In the genomic region with DNA sequence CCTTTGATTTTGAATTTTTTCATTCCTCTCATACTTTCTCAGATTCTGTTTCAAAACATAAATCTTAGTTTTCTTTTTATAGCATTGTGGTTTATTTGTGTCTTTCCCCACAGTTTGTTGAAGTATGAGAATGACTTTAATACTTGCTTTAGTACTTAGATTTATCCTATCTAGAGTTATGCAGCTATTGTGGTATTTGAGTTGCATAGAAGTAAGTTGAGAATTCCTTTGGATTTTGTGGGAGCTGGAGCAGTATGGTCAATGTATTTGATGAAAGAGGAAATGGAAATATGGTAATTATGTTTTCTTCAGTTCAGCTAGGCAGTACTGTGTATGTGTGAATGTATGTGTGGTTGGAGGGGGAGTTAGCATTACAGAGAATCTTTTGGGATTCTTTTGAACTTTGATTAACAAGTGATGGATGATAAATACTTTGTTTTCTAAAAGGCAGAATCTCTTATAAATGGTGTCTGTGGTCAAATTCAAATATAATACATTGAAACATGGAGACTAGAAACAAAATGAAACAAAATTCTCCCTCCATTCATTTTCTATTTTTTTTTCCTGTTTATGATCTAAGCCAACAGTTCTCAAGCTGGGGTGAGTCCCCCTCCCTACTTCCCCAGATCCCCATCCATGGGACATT, we compare ENCODE assay signal across 1 cellular context.
TF ChIP-seq lines count a peak whose summit lies in the region.

No MANE protein-coding gene starts in this region.

TF ChIP-seq in HepG2, 621 proteins besides CTCF, POLR2A, EP300 and RAD21 (continued from another document):
- TF ChIP-seq DMTF1 (CRISPR knock-in tag; IDR thresholded peaks at IDR 0.05) (no peak), ZNF776 (CRISPR knock-in tag; IDR thresholded peaks at IDR 0.05) (no peak), TAF1 (CRISPR knock-in tag; IDR thresholded peaks at IDR 0.05) (no peak), PAX8 (CRISPR knock-in tag; IDR thresholded peaks at IDR 0.05; ENCODE audit: borderline replicate concordance) (no peak), HNF4A (CRISPR knock-in tag; IDR thresholded peaks at IDR 0.05) (no peak), SRSF4 (IDR thresholded peaks at IDR 0.05; ENCODE audit: low read depth, low read length, poor library complexity, severe bottlenecking) (no peak), HDAC6 (IDR thresholded peaks at IDR 0.05; ENCODE audit: low read depth, low read length) (no peak), ZFP41 (CRISPR knock-in tag; IDR thresholded peaks at IDR 0.05; ENCODE audit: borderline replicate concordance) (no peak), NFYC (CRISPR knock-in tag; IDR thresholded peaks at IDR 0.05) (no peak), ZNF329 (CRISPR knock-in tag; IDR thresholded peaks at IDR 0.05; ENCODE audit: low read depth) (no peak), ZNF263 (CRISPR knock-in tag; IDR thresholded peaks at IDR 0.05) (no peak), CENPT (CRISPR knock-in tag; IDR thresholded peaks at IDR 0.05; ENCODE audit: low read depth) (no peak)
- TF ChIP-seq, protein P1, sequence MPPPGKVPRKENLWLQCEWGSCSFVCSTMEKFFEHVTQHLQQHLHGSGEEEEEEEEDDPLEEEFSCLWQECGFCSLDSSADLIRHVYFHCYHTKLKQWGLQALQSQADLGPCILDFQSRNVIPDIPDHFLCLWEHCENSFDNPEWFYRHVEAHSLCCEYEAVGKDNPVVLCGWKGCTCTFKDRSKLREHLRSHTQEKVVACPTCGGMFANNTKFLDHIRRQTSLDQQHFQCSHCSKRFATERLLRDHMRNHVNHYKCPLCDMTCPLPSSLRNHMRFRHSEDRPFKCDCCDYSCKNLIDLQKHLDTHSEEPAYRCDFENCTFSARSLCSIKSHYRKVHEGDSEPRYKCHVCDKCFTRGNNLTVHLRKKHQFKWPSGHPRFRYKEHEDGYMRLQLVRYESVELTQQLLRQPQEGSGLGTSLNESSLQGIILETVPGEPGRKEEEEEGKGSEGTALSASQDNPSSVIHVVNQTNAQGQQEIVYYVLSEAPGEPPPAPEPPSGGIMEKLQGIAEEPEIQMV (CRISPR knock-in tag; IDR thresholded peaks at IDR 0.05; ENCODE audit: low read depth), result no peak
- TF ChIP-seq, protein P2, sequence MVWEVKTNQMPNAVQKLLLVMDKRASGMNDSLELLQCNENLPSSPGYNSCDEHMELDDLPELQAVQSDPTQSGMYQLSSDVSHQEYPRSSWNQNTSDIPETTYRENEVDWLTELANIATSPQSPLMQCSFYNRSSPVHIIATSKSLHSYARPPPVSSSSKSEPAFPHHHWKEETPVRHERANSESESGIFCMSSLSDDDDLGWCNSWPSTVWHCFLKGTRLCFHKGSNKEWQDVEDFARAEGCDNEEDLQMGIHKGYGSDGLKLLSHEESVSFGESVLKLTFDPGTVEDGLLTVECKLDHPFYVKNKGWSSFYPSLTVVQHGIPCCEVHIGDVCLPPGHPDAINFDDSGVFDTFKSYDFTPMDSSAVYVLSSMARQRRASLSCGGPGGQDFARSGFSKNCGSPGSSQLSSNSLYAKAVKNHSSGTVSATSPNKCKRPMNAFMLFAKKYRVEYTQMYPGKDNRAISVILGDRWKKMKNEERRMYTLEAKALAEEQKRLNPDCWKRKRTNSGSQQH (CRISPR knock-in tag; IDR thresholded peaks at IDR 0.05; ENCODE audit: low read depth), result no peak
TF ChIP-seq in HepG2: peak in this region for 0.
